ENCODE assay signal across 1 cellular context in the genomic region with DNA sequence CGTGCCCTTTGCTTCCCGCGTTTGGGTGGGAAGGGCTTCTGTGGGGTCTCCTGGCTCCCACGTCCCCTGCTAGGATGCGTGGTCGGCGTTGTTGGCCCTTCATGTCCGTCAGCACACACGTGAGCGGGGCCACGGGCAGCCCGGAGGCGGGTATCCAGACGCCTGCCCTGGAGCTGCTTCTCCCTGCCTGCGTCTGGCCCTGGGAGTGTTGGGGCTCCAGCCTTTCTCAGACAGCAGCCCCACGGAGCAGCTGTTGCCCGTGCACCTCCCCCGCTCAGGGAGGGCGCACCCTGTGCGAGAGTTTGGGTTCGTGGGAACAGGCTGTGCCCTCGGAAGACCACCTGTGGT.
TF ChIP-seq lines count a peak whose summit lies in the region.

No MANE protein-coding gene starts in this region.

TF ChIP-seq in H1, 55 proteins besides CTCF, POLR2A, EP300 and RAD21:
- TF ChIP-seq, protein P1, sequence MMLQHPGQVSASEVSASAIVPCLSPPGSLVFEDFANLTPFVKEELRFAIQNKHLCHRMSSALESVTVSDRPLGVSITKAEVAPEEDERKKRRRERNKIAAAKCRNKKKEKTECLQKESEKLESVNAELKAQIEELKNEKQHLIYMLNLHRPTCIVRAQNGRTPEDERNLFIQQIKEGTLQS (IDR thresholded peaks at IDR 0.05; ENCODE audit: insufficient read depth, low read depth, low read length): no peak
- TF ChIP-seq TBP (IDR thresholded peaks at IDR 0.05; ENCODE audit: low read depth, low read length): no peak
- TF ChIP-seq RBBP5 (IDR thresholded peaks at IDR 0.05; ENCODE audit: borderline replicate concordance, low read depth, low read length): no peak
- no peak for TF ChIP-seq BCL11A (IDR thresholded peaks at IDR 0.05; ENCODE audit: low read depth in 2 of 2, low read length in 2 of 2)
- TF ChIP-seq, protein P2, sequence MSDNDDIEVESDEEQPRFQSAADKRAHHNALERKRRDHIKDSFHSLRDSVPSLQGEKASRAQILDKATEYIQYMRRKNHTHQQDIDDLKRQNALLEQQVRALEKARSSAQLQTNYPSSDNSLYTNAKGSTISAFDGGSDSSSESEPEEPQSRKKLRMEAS (IDR thresholded peaks at IDR 0.05): no peak
- TF ChIP-seq HDAC2 (IDR thresholded peaks at IDR 0.05; ENCODE audit: borderline replicate concordance in 1 of 2, low read depth in 2 of 2, low read length in 2 of 2): no peak
- TF ChIP-seq JUND (IDR thresholded peaks at IDR 0.05; ENCODE audit: low read length): no peak
- no peak for TF ChIP-seq SIX5 (IDR thresholded peaks at IDR 0.05; ENCODE audit: low read depth, low read length)
- TF ChIP-seq SRF (IDR thresholded peaks at IDR 0.05; ENCODE audit: low read depth, low read length): no peak
- TF ChIP-seq RFX5 (IDR thresholded peaks at IDR 0.05; ENCODE audit: borderline replicate concordance, low read depth, low read length): no peak
- TF ChIP-seq, protein P3, sequence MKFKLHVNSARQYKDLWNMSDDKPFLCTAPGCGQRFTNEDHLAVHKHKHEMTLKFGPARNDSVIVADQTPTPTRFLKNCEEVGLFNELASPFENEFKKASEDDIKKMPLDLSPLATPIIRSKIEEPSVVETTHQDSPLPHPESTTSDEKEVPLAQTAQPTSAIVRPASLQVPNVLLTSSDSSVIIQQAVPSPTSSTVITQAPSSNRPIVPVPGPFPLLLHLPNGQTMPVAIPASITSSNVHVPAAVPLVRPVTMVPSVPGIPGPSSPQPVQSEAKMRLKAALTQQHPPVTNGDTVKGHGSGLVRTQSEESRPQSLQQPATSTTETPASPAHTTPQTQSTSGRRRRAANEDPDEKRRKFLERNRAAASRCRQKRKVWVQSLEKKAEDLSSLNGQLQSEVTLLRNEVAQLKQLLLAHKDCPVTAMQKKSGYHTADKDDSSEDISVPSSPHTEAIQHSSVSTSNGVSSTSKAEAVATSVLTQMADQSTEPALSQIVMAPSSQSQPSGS (IDR thresholded peaks at IDR 0.05; ENCODE audit: low read length): no peak
- TF ChIP-seq GABPA (IDR thresholded peaks at IDR 0.05; ENCODE audit: borderline replicate concordance, insufficient read depth, low read length): no peak
- TF ChIP-seq SAP30 (IDR thresholded peaks at IDR 0.05; ENCODE audit: insufficient read depth, insufficient replicate concordance, low read length): no peak
- TF ChIP-seq SP2 (IDR thresholded peaks at IDR 0.05; ENCODE audit: low read length): no peak
- no peak for TF ChIP-seq KDM4A (IDR thresholded peaks at IDR 0.05; ENCODE audit: low read depth, low read length, severe bottlenecking)
- no peak for TF ChIP-seq SP4 (IDR thresholded peaks at IDR 0.05; ENCODE audit: low read length)
- no peak for TF ChIP-seq PHF8 (conservative IDR thresholded peaks at IDR 0.05; ENCODE audit: low read depth, low read length)
- TF ChIP-seq FOSL1 (IDR thresholded peaks at IDR 0.05; ENCODE audit: insufficient read depth, low read depth, low read length): no peak
TF ChIP-seq in H1: peak in this region for 0.
